8 cellular contexts compared by ENCODE assay signal in genomic region chr1:36207339-36207738, GRCh38. TPM values are rescaled to one million over a fixed set of nuclear protein-coding genes. Genes with fewer than 3 reads are reported as not detected.
DNase-seq lines count a peak whose midpoint lies in the region; ATAC-seq and TF ChIP-seq lines count a peak whose summit lies in the region.

No MANE protein-coding gene starts in this region.

- H3K4me3 ChIP-seq in endocrine pancreas (ENCODE audit: control insufficient read depth, insufficient read depth, low read length) (peak overlapping the region; percentile 2), mucosa of descending colon (no peak overlapping the region)

- H3K4me1 ChIP-seq in endocrine pancreas (ENCODE audit: control insufficient read depth, insufficient read depth, low read length) (peaks cover 3% of the 10 kb centered on the region), mucosa of descending colon (ENCODE audit: low read depth) (no peaks in the 10 kb centered on the region)

- DNase-seq in AG08395 (ENCODE audit: low spot score) (peak; percentile 34), NCI-H1092 (lab: John Stamatoyannopoulos, UW) (peak; percentile 66), mucosa of descending colon (peak in 1 of 3 donors; percentile 12), NCI-H524 treated with DMSO at 0.1 percent for 48 hours (lab: John Stamatoyannopoulos, UW) (no peak), HuH-7 (ENCODE audit: low spot score) (no peak)
- DNase-seq in stimulated activated naive CD4-positive, alpha-beta T cell (lab: John Stamatoyannopoulos, UW): no peak

- peak; percentile 44 for ATAC-seq in mucosa of descending colon
- no peak for ATAC-seq in HG03025 (IDR thresholded peaks at IDR 0.05; ENCODE audit: low FRiP score, unreplicated experiment)

- no peaks in the 10 kb centered on the region for H3K27me3 ChIP-seq in endocrine pancreas (ENCODE audit: control insufficient read depth, insufficient read depth, low read length)

- TF ChIP-seq CTCF in mucosa of descending colon (IDR thresholded peaks at IDR 0.05): no peak

- no peaks in the 10 kb centered on the region for H3K36me3 ChIP-seq in endocrine pancreas (ENCODE audit: control insufficient read depth, insufficient read depth, low read length)
- H3K36me3 ChIP-seq in mucosa of descending colon (ENCODE audit: low read depth): no peaks in the 10 kb centered on the region

- H3K9ac ChIP-seq in endocrine pancreas (ENCODE audit: control insufficient read depth, insufficient read depth, low read length): peak overlapping the region; percentile 57

- H3K9me3 ChIP-seq in endocrine pancreas (ENCODE audit: control insufficient read depth, low read length) (no peaks in the 10 kb centered on the region), mucosa of descending colon (no peaks in the 10 kb centered on the region)

- intact Hi-C loops in mucosa of descending colon (cut with DNase I, micrococcal nuclease): no loop called here

RNA-seq across cellular contexts. Expression of gene THRAP3, which starts 16.9 kb away (rescaled TPM):
- total RNA-seq in mucosa of descending colon: 100 to 1,000 TPM in 1 of 3 donors, 10 to 100 TPM in 2; 83.0 to 103 (median 85.1) TPM

RNA-seq across cellular contexts. Expression of gene MAP7D1, which starts 51.4 kb away (rescaled TPM):
- 100 to 1,000 TPM in 1 of 3 donors, 10 to 100 TPM in 2; 41.5 to 161 (median 61.9) TPM for total RNA-seq in mucosa of descending colon

RNA-seq across cellular contexts. Expression of gene TRAPPC3, which starts 58.1 kb away (rescaled TPM):
- total RNA-seq in mucosa of descending colon: 10 to 100 TPM; 55.7 to 86.6 (median 57.7) TPM

Comparison
In these comparisons a context has a peak if more than half of its experiments do, and no peak if none do; other contexts are left out.
1. DNase-seq: peak in AG08395 (single experiment) and NCI-H1092 (single experiment); none in stimulated activated naive CD4-positive, alpha-beta T cell (0 of 6), NCI-H524 treated with DMSO at 0.1 percent for 48 hours (single experiment) and HuH-7 (single experiment).